ENCODE assay signal across 10 cellular contexts in genomic region chr18:65746936-65747335, GRCh38. TPM values are rescaled to one million over a fixed set of nuclear protein-coding genes. Genes with fewer than 3 reads are reported as not detected.
"Had no signal": no experiment of that assay in that cellular context is flagged by ENCODE, and none has a peak within 500 bp of the region (broad histone marks: within the 10 kb centered on the region; RNA-seq: fewer than 3 reads in every experiment).

No MANE protein-coding gene starts in this region.

- ATAC-seq: GM23338, HCT116 had no signal

- H3K4me2 ChIP-seq: GM23338 had no signal

- H3K27ac ChIP-seq: GM23248 had no signal

- H3K9ac ChIP-seq: GM23248 had no signal

- H3K4me3 ChIP-seq: GM23248, GM23338 had no signal

- H2AFZ ChIP-seq: GM23248, GM23338 had no signal

- FAIRE-seq: H1, H54 had no signal

- DNase-seq: GM23248, GOT3, H7, H9, HCEC 1CT, HFFc6 had no signal

RNA-seq across cellular contexts. Expression of gene CDH7, which starts 3.9 kb away (rescaled TPM):
- total RNA-seq: GM23248, HFFc6 had no signal
- polyA plus RNA-seq: GM23248 had no signal
